Comparison of ENCODE assay signal across 8 cellular contexts in genomic region chr1:23790696-23791433, GRCh38. TPM values are rescaled to one million over a fixed set of nuclear protein-coding genes. Genes with fewer than 3 reads are reported as not detected.
DNase-seq lines count a peak whose midpoint lies in the region; ATAC-seq, FAIRE-seq and TF ChIP-seq lines count a peak whose summit lies in the region.

Gene LYPLA2, plus strand, starts transcription at chr1:23791145. Its CDS starts 1,538 bp downstream, at chr1:23792683.

- no peaks in the 10 kb centered on the region for H3K27me3 ChIP-seq in bronchial epithelial cell (ENCODE audit: control insufficient read depth, insufficient read depth, low read length)

- H3K36me3 Mint-ChIP-seq in activated B cell treated with CpG ODN at 0.5 μM for 24 hours (ENCODE audit: low read depth) = peaks cover 62% of the 10 kb centered on the region
- H3K36me3 Mint-ChIP-seq in immature natural killer cell = peaks cover 12 to 17% (median 14%) of the 10 kb centered on the region in 3 donors

- H3K9me3 Mint-ChIP-seq in activated B cell treated with CpG ODN at 0.5 μM for 24 hours (no peaks in the 10 kb centered on the region), immature natural killer cell (no peaks in the 10 kb centered on the region)

- FAIRE-seq in bronchial epithelial cell (lab: Jason Lieb, UNC) = no peak

- H3K27ac ChIP-seq in 22Rv1 = peak within 1 kb of the TSS; percentile 65

- POLR2A ChIA-PET in activated B cell treated with CpG ODN at 0.5 μM for 24 hours (lab: Charles Lee) = interaction anchor here (0.6 to 6.2 kb wide), 15 partner anchors 10 to 1906 kb away, joined by 3 to 61 read pairs (median 5); partner anchors contain the start of genes CNR2, GALE, HMGCL and HNRNPR

- H3K4me3 Mint-ChIP-seq in activated B cell treated with CpG ODN at 0.5 μM for 24 hours (peak within 1 kb of the TSS; percentile 99), immature natural killer cell (peak within 1 kb of the TSS; percentile 93 to 97 (median 95))

- no peak for TF ChIP-seq CTCF in 22Rv1 (IDR thresholded peaks at IDR 0.05)
- TF ChIP-seq CTCF in activated B cell treated with CpG ODN at 0.5 μM for 24 hours (IDR thresholded peaks at IDR 0.05) = no peak
- no peak for TF ChIP-seq CTCF in bronchial epithelial cell (IDR thresholded peaks at IDR 0.05; ENCODE audit: insufficient read depth, low read length, severe bottlenecking)

- peaks cover 26% of the 10 kb centered on the region for H3K4me1 Mint-ChIP-seq in activated B cell treated with CpG ODN at 0.5 μM for 24 hours
- H3K4me1 Mint-ChIP-seq in immature natural killer cell = peaks cover 20 to 23% of the 10 kb centered on the region in 2 donors

- peak within 1 kb of the TSS; percentile 60 for H3K4me3 ChIP-seq in bronchial epithelial cell (ENCODE audit: low read depth, low read length)

- DNase-seq in NCI-H2196 treated with DMSO at 0.1 percent for 48 hours (lab: John Stamatoyannopoulos, UW; ENCODE audit: unreplicated experiment) (peak; percentile 82), activated B cell treated with CpG ODN at 0.5 μM for 24 hours (peak; percentile 81), bronchial epithelial cell (ENCODE audit: low read depth) (peak; percentile 75), immature natural killer cell (peak; percentile 83 to 85 (median 84)), smooth muscle cell of the brain vasculature (ENCODE audit: low read depth, low spot score) (peak; percentile 67)

- H3K27me3 Mint-ChIP-seq in activated B cell treated with CpG ODN at 0.5 μM for 24 hours (no peaks in the 10 kb centered on the region), immature natural killer cell (ENCODE audit: low read depth in 3 of 3) (peaks cover 0 to 16% (median 3%) of the 10 kb centered on the region in 3 donors)

- CTCF ChIA-PET in activated B cell treated with CpG ODN at 0.5 μM for 24 hours (lab: Charles Lee) = interaction anchor here (0.5 to 1.5 kb wide), 6 partner anchors 13 to 596 kb away, joined by 3 to 5 read pairs (median 4); no protein-coding TSS in a partner anchor

- ATAC-seq in GM18505 (IDR thresholded peaks at IDR 0.05; ENCODE audit: unreplicated experiment) (no peak), HG03039 (IDR thresholded peaks at IDR 0.05; ENCODE audit: unreplicated experiment) (peak; percentile 71), activated B cell treated with CpG ODN at 0.5 μM for 24 hours (ENCODE audit: low read depth) (peak; percentile 90)

- TF ChIP-seq POLR2A in GM18505 (IDR thresholded peaks at IDR 0.05; ENCODE audit: borderline replicate concordance, extremely low read depth, insufficient read depth, insufficient read length) = peak; percentile 76

- intact Hi-C loops in activated B cell treated with CpG ODN at 0.5 μM for 24 hours (cut with micrococcal nuclease) = loop anchor here (1.0 to 2.0 kb wide), 3 partner anchors 9 to 40 kb away; partner anchors contain the start of genes GALE and PITHD1

- H3K27ac Mint-ChIP-seq in activated B cell treated with CpG ODN at 0.5 μM for 24 hours = peak within 1 kb of the TSS; percentile 95
- H3K27ac Mint-ChIP-seq in immature natural killer cell = peak within 1 kb of the TSS; percentile 86 to 97 (median 96)

- peaks cover 23% of the 10 kb centered on the region for H3K36me3 ChIP-seq in bronchial epithelial cell (ENCODE audit: control insufficient read depth, insufficient read depth, low read length)

RNA-seq across cellular contexts. Expression of gene LYPLA2, which starts in this region (rescaled TPM):
- total RNA-seq in activated B cell treated with CpG ODN at 0.5 μM for 24 hours = 75.8 and 81.6 TPM in 2 replicates
- total RNA-seq in bronchial epithelial cell = 41.9 and 42.6 TPM in 2 replicates
- polyA plus RNA-seq in immature natural killer cell = 100 to 1,000 TPM in 2 of 3 donors, 10 to 100 TPM in 1; 91.9 to 142 (median 117) TPM
